In genomic region chr4:102809190-102809589, GRCh38 we compare ENCODE assay signal across 8 cellular contexts. TPM values are rescaled to one million over a fixed set of nuclear protein-coding genes. Genes with fewer than 3 reads are reported as not detected.
DNase-seq lines count a peak whose midpoint lies in the region; ATAC-seq and TF ChIP-seq lines count a peak whose summit lies in the region.

No MANE protein-coding gene starts in this region.

- H3K4me3 ChIP-seq in SK-N-SH (ENCODE audit: low read depth in 2 of 2, low read length in 1 of 2): no peak overlapping the region
- H3K4me3 ChIP-seq in psoas muscle: peak overlapping the region; percentile 0
- H3K4me3 ChIP-seq in uterus: no peak overlapping the region

- peaks cover 5% of the 10 kb centered on the region for H3F3A ChIP-seq in SK-N-SH (replicated peaks; ENCODE audit: insufficient read depth)

- H3K9me3 Mint-ChIP-seq in activated T-helper 2 cell treated with anti-CD3 and anti-CD28 coated beads, Interferon-gamma antibody, Interleukin-2, Interleukin-4, amounts not matched to agents 10 μg/mL and 5 μg/mL and 100 μg/mL, durations not matched to agents 14 hours and 24 hours and 36 hours: no peaks in the 10 kb centered on the region
- no peaks in the 10 kb centered on the region for H3K9me3 Mint-ChIP-seq in CD14-positive monocyte

- no peak overlapping the region for H3K9ac ChIP-seq in SK-N-SH

- peak overlapping the region; percentile 70 for H3K27ac Mint-ChIP-seq in activated T-helper 2 cell treated with anti-CD3 and anti-CD28 coated beads, Interferon-gamma antibody, Interleukin-2, Interleukin-4, amounts not matched to agents 10 μg/mL and 5 μg/mL and 100 μg/mL, durations not matched to agents 14 hours and 24 hours and 36 hours
- H3K27ac Mint-ChIP-seq in CD14-positive monocyte: peak overlapping the region in 3 of 7 donors; percentile 27 to 56 (median 41)

- intact Hi-C loops in activated T-helper 2 cell treated with anti-CD3 and anti-CD28 coated beads, Interferon-gamma antibody, Interleukin-2, Interleukin-4, amounts not matched to agents 10 μg/mL and 5 μg/mL and 100 μg/mL, durations not matched to agents 14 hours and 24 hours and 36 hours (cut with micrococcal nuclease): loop anchor here (1.0 kb wide), 2 partner anchors 10 to 16 kb away; no protein-coding TSS in a partner anchor
- intact Hi-C loops in psoas muscle (cut with DNase I): no loop called here
- intact Hi-C loops in uterus (cut with DNase I; ENCODE audit: low total_unique reads): no loop called here
- intact Hi-C loops in CD14-positive monocyte (cut with micrococcal nuclease): loop anchor here in 1 of 2 donors (10.0 kb wide), 1 partner anchor 64 kb away; no protein-coding TSS in a partner anchor

- H3K9me2 ChIP-seq in SK-N-SH: no peaks in the 10 kb centered on the region

- no peaks in the 10 kb centered on the region for H3K27me3 Mint-ChIP-seq in activated T-helper 2 cell treated with anti-CD3 and anti-CD28 coated beads, Interferon-gamma antibody, Interleukin-2, Interleukin-4, amounts not matched to agents 10 μg/mL and 5 μg/mL and 100 μg/mL, durations not matched to agents 14 hours and 24 hours and 36 hours (ENCODE audit: low read depth)
- H3K27me3 Mint-ChIP-seq in CD14-positive monocyte (ENCODE audit: low read depth in 3 of 3): peaks cover 0 to 2% (median 0%) of the 10 kb centered on the region in 3 donors

- CTCF ChIA-PET in SK-N-SH (lab: Yijun Ruan, JAX): no interaction called here
- CTCF ChIA-PET in GM10248 (lab: Yijun Ruan, JAX): interaction anchor here (0.7 to 1.9 kb wide), 3 partner anchors 14 to 283 kb away, joined by 3 to 10 read pairs (median 4); no protein-coding TSS in a partner anchor

- H4K20me1 ChIP-seq in SK-N-SH (ENCODE audit: insufficient read depth): peaks cover 71% of the 10 kb centered on the region

- TF ChIP-seq POLR2A in uterus (IDR thresholded peaks at IDR 0.05): no peak

- H3K9me3 ChIP-seq in SK-N-SH (no peaks in the 10 kb centered on the region), psoas muscle (no peaks in the 10 kb centered on the region), uterus (no peaks in the 10 kb centered on the region)

- H3K27me3 ChIP-seq in SK-N-SH (ENCODE audit: insufficient read depth) (no peaks in the 10 kb centered on the region), psoas muscle (ENCODE audit: insufficient read depth in 3 of 3, low read length in 2 of 3) (no peaks in the 10 kb centered on the region), uterus (no peaks in the 10 kb centered on the region)

- peak overlapping the region in 1 of 2 experiments; percentile 46; a peak in 2 of 4 replicates for H3K27ac ChIP-seq in SK-N-SH (ENCODE audit: low read depth in 2 of 2, low read length in 1 of 2)
- peak overlapping the region; percentile 64 for H3K27ac ChIP-seq in psoas muscle
- no peak overlapping the region for H3K27ac ChIP-seq in uterus

- ATAC-seq in SK-N-SH treated with all-trans-retinoic acid at 6 μM for 48 hours: 0 out of 3 replicates have a peak, but pooled peaks have one; percentile 40
- ATAC-seq in HG03095 (IDR thresholded peaks at IDR 0.05; ENCODE audit: unreplicated experiment): peak; percentile 75
- peak; percentile 75 to 91 (median 84) for ATAC-seq in psoas muscle

- H3K4me2 ChIP-seq in SK-N-SH: no peak overlapping the region

- H3K36me3 ChIP-seq in SK-N-SH (replicated peaks in 1 of 2; ENCODE audit: control insufficient read depth in 1 of 2, insufficient read depth in 2 of 2, low read length in 1 of 2) (peaks cover 70 to 73% of the 10 kb centered on the region in 2 experiments), psoas muscle (ENCODE audit: insufficient read depth in 1 of 2, low read depth in 1 of 2) (peaks cover 5 to 45% of the 10 kb centered on the region in 2 donors), uterus (no peaks in the 10 kb centered on the region)

- 96% methylated on average over 3 of the region's 3 CpGs for WGBS in SK-N-SH (ENCODE audit: low lambda C conversion rate)
- WGBS in psoas muscle, 3 donors: 18 to 24% (median 23%) methylated on average over 3 of the region's 3 CpGs

- H3K4me1 Mint-ChIP-seq in activated T-helper 2 cell treated with anti-CD3 and anti-CD28 coated beads, Interferon-gamma antibody, Interleukin-2, Interleukin-4, amounts not matched to agents 10 μg/mL and 5 μg/mL and 100 μg/mL, durations not matched to agents 14 hours and 24 hours and 36 hours (ENCODE audit: low read depth): peaks cover 64% of the 10 kb centered on the region
- peaks cover 21% of the 10 kb centered on the region for H3K4me1 Mint-ChIP-seq in CD14-positive monocyte

- no peak overlapping the region for H3K4me3 Mint-ChIP-seq in activated T-helper 2 cell treated with anti-CD3 and anti-CD28 coated beads, Interferon-gamma antibody, Interleukin-2, Interleukin-4, amounts not matched to agents 10 μg/mL and 5 μg/mL and 100 μg/mL, durations not matched to agents 14 hours and 24 hours and 36 hours (ENCODE audit: low read depth)
- no peak overlapping the region for H3K4me3 Mint-ChIP-seq in CD14-positive monocyte

- POLR2A ChIA-PET in SK-N-SH (lab: Yijun Ruan, JAX): no interaction called here
- POLR2A ChIA-PET in GM10248 (lab: Yijun Ruan, JAX): interaction anchor here (0.7 to 1.0 kb wide), 2 partner anchors 9 to 19 kb away, joined by 3 read pairs; partner anchors contain the start of gene UBE2D3

- peaks cover 0 to 10% of the 10 kb centered on the region in 2 experiments; a peak in 3 of 4 replicates for H3K4me1 ChIP-seq in SK-N-SH (ENCODE audit: control insufficient read depth in 1 of 2, insufficient read depth in 2 of 2, low read depth in 1 of 2, low read length in 1 of 2)
- peaks cover 82% of the 10 kb centered on the region for H3K4me1 ChIP-seq in psoas muscle
- H3K4me1 ChIP-seq in uterus: peaks cover 0 to 5% of the 10 kb centered on the region in 2 donors

- TF ChIP-seq RAD21 in SK-N-SH (IDR thresholded peaks at IDR 0.05; ENCODE audit: low read length): no peak

- TF ChIP-seq EP300 in SK-N-SH (IDR thresholded peaks at IDR 0.05; ENCODE audit: borderline replicate concordance in 1 of 2, low read depth in 1 of 2, low read length in 1 of 2): no peak

- no peak for DNase-seq in SK-N-SH
- no peak for DNase-seq in activated T-helper 2 cell treated with anti-CD3 and anti-CD28 coated beads, Interferon-gamma antibody, Interleukin-2, Interleukin-4, amounts not matched to agents 10 μg/mL and 5 μg/mL and 100 μg/mL, durations not matched to agents 14 hours and 24 hours and 36 hours (ENCODE audit: low spot score)
- DNase-seq in psoas muscle: no peak
- DNase-seq in uterus: no peak
- DNase-seq in CD14-positive monocyte (ENCODE audit: low spot score): no peak
- DNase-seq in GM10248 (ENCODE audit: extremely low spot score): no peak

- H2AFZ ChIP-seq in SK-N-SH (ENCODE audit: low read depth): no peak overlapping the region

- H3K36me3 Mint-ChIP-seq in activated T-helper 2 cell treated with anti-CD3 and anti-CD28 coated beads, Interferon-gamma antibody, Interleukin-2, Interleukin-4, amounts not matched to agents 10 μg/mL and 5 μg/mL and 100 μg/mL, durations not matched to agents 14 hours and 24 hours and 36 hours (ENCODE audit: low read depth): peaks cover 80% of the 10 kb centered on the region
- peaks cover 60 to 87% of the 10 kb centered on the region in 2 donors for H3K36me3 Mint-ChIP-seq in CD14-positive monocyte

- peaks cover 100% of the 10 kb centered on the region for H3K79me2 ChIP-seq in SK-N-SH (ENCODE audit: insufficient read depth)

- TF ChIP-seq CTCF in SK-N-SH (IDR thresholded peaks at IDR 0.05): no peak
- TF ChIP-seq CTCF in psoas muscle (IDR thresholded peaks at IDR 0.05): no peak
- no peak for TF ChIP-seq CTCF in uterus (IDR thresholded peaks at IDR 0.05)
- no peak for TF ChIP-seq CTCF in CD14-positive monocyte (IDR thresholded peaks at IDR 0.05)
- TF ChIP-seq CTCF in GM10248 (IDR thresholded peaks at IDR 0.05; ENCODE audit: control extremely low read depth, extremely low read depth, low read depth, missing control alignments): no peak

TF ChIP-seq in SK-N-SH treated with all-trans-retinoic acid at 6 μM for 48 hours, 23 proteins besides CTCF, POLR2A, EP300 and RAD21 (continues in another document):
- TF ChIP-seq ESRRG (CRISPR knock-in tag; IDR thresholded peaks at IDR 0.05): no peak
- no peak for TF ChIP-seq ZNF70 (CRISPR knock-in tag; IDR thresholded peaks at IDR 0.05)
- TF ChIP-seq ZNF565 (CRISPR knock-in tag; conservative IDR thresholded peaks at IDR 0.05; ENCODE audit: low read depth): no peak

TF ChIP-seq in SK-N-SH, 30 proteins besides CTCF, POLR2A, EP300 and RAD21 (continues in another document):
- TF ChIP-seq GATA2 (CRISPR knock-in tag; IDR thresholded peaks at IDR 0.05): no peak
- TF ChIP-seq CHD2 (IDR thresholded peaks at IDR 0.05; ENCODE audit: low read length, partially characterized antibody): no peak

RNA-seq across cellular contexts. Expression of gene UBE2D3, which starts 18.2 kb away (rescaled TPM):
- polyA plus RNA-seq in SK-N-SH (2012; rRNA removed): 199 and 216 TPM in 2 replicates
- polyA plus RNA-seq in SK-N-SH (2012; cell fraction: cytosol; rRNA removed): 218 and 251 TPM in 2 replicates
- polyA plus RNA-seq in SK-N-SH (2012; cell fraction: nucleus; rRNA removed): 216 and 236 TPM in 2 replicates
- total RNA-seq in activated T-helper 2 cell treated with anti-CD3 and anti-CD28 coated beads, Interferon-gamma antibody, Interleukin-2, Interleukin-4, amounts not matched to agents 10 μg/mL and 5 μg/mL and 100 μg/mL, durations not matched to agents 14 hours and 24 hours and 36 hours: 429 and 432 TPM in 2 replicates
- 100 to 1,000 TPM; 221 to 367 (median 346) TPM for total RNA-seq in psoas muscle
- 100 to 1,000 TPM; 239 to 629 (median 498) TPM for polyA plus RNA-seq in psoas muscle
- total RNA-seq in uterus: 100 to 1,000 TPM; 261 to 496 (median 294) TPM
- polyA plus RNA-seq in CD14-positive monocyte: 100 to 1,000 TPM; 457 to 499 TPM

RNA-seq across cellular contexts. Expression of gene MANBA, which starts 48.4 kb away (rescaled TPM):
- polyA plus RNA-seq in SK-N-SH (2012; rRNA removed): 12.0 and 13.4 TPM in 2 replicates
- 14.6 and 15.1 TPM in 2 replicates for polyA plus RNA-seq in SK-N-SH (2012; cell fraction: cytosol; rRNA removed)
- polyA plus RNA-seq in SK-N-SH (2012; cell fraction: nucleus; rRNA removed): 18.1 and 26.7 TPM in 2 replicates
- 9.4 and 11.3 TPM in 2 replicates for total RNA-seq in activated T-helper 2 cell treated with anti-CD3 and anti-CD28 coated beads, Interferon-gamma antibody, Interleukin-2, Interleukin-4, amounts not matched to agents 10 μg/mL and 5 μg/mL and 100 μg/mL, durations not matched to agents 14 hours and 24 hours and 36 hours
- 10 to 100 TPM in 2 of 4 donors, 1 to 10 TPM in 2; 3.5 to 11.9 (median 8.2) TPM for total RNA-seq in psoas muscle
- polyA plus RNA-seq in psoas muscle: 1 to 10 TPM; 3.1 to 4.8 (median 4.2) TPM
- total RNA-seq in uterus: 10 to 100 TPM in 2 of 4 donors, 1 to 10 TPM in 2; 6.4 to 41.5 (median 17.8) TPM
- polyA plus RNA-seq in CD14-positive monocyte: 10 to 100 TPM; 80.8 to 94.4 TPM

RNA-seq across cellular contexts. Expression of gene CISD2, which starts 59.6 kb away (rescaled TPM):
- polyA plus RNA-seq in SK-N-SH (2012; rRNA removed): 21.4 and 23.1 TPM in 2 replicates
- polyA plus RNA-seq in SK-N-SH (2012; cell fraction: cytosol; rRNA removed): 29.7 and 39.9 TPM in 2 replicates
- 3.7 and 5.9 TPM in 2 replicates for polyA plus RNA-seq in SK-N-SH (2012; cell fraction: nucleus; rRNA removed)
- 50.8 and 51.4 TPM in 2 replicates for total RNA-seq in activated T-helper 2 cell treated with anti-CD3 and anti-CD28 coated beads, Interferon-gamma antibody, Interleukin-2, Interleukin-4, amounts not matched to agents 10 μg/mL and 5 μg/mL and 100 μg/mL, durations not matched to agents 14 hours and 24 hours and 36 hours
- 10 to 100 TPM in 2 of 4 donors, 1 to 10 TPM in 2; 6.2 to 13.0 (median 9.1) TPM for total RNA-seq in psoas muscle
- polyA plus RNA-seq in psoas muscle: 10 to 100 TPM; 11.4 to 19.3 (median 15.7) TPM
- total RNA-seq in uterus: 10 to 100 TPM in 3 of 4 donors, 1 to 10 TPM in 1; 3.8 to 30.0 (median 19.4) TPM
- polyA plus RNA-seq in CD14-positive monocyte: 10 to 100 TPM; 29.1 to 30.2 TPM
